ENCODE assay signal across 35 cellular contexts in the genomic region with DNA sequence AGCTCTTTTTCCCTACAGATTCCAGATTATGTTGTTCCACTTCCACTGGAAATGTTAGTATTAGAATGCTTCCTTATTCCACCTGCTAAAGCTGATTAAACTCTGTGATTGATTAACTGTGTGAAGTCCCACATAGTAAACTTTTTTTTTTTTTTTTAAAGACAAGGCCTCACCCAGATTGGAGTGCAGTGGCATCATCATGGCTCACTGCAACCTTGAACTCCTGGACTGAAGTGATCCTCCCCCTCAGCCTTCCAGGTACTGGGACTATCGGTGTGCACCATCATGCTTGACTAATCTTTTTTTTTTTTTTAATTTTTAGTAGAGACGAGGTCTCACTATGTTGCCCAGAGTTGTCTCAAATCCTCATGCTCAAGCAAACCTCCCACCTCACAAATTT.
"Had no signal": no experiment of that assay in that cellular context is flagged by ENCODE, and none has a peak within 500 bp of the region (broad histone marks: within the 10 kb centered on the region; RNA-seq: fewer than 3 reads in every experiment).

No MANE protein-coding gene starts in this region.

- H3K4me2 ChIP-seq: KMS-11 had no signal

- H3K27me3 ChIP-seq: MG63 had no signal

- H3K36me3 ChIP-seq: MG63 had no signal

- DNase-seq: Karpas-422, Kasumi-1, MG63, MM.1S, MV-4-11, NCI-H1048, NCI-H1092, NCI-H1092 treated with DMSO at 0.1 percent for 48 hours, NCI-H1105, NCI-H1105 treated with DMSO at 0.1 percent for 48 hours, NCI-H1417, NCI-H1417 treated with DMSO at 0.1 percent for 48 hours, NCI-H1436, NCI-H1436 treated with DMSO at 0.1 percent for 48 hours, NCI-H146, NCI-H1694, NCI-H1694 treated with DMSO at 0.1 percent for 48 hours, NCI-H187, NCI-H187 treated with DMSO at 0.1 percent for 48 hours, NCI-H1930, NCI-H2029, NCI-H2029 treated with DMSO at 0.1 percent for 48 hours, NCI-H2081, NCI-H2081 treated with DMSO at 0.1 percent for 48 hours, NCI-H2107, NCI-H2171, NCI-H2171 treated with DMSO at 0.1 percent for 48 hours, NCI-H2227 treated with DMSO at 0.1 percent for 48 hours, NCI-H226, NCI-H345, NCI-H446, NCI-H446 treated with DMSO at 0.1 percent for 48 hours, NCI-H510A, NCI-H510A treated with DMSO at 0.1 percent for 48 hours had no signal

- H3K9ac ChIP-seq: KMS-11 had no signal

- H3K4me3 ChIP-seq: MG63 had no signal

- H3K27ac ChIP-seq: KMS-11 had no signal
